In genomic region chr20:17438436-17439039, GRCh38 we compare ENCODE assay signal across 12 cellular contexts.
"Had no signal": no experiment of that assay in that cellular context is flagged by ENCODE, and none has a peak within 500 bp of the region (broad histone marks: within the 10 kb centered on the region; RNA-seq: fewer than 3 reads in every experiment).

No MANE protein-coding gene starts in this region.

- ATAC-seq: activated CD4-positive, alpha-beta T cell treated with anti-CD3 and anti-CD28 coated beads for 36 hours; activated CD8-positive, alpha-beta memory T cell treated with anti-CD3 and anti-CD28 coated beads, Interleukin-2, amount 10 ng/mL, durations not matched to agents 7 days and 5 days; sciatic nerve; stimulated activated naive CD8-positive, alpha-beta T cell treated with anti-CD3 and anti-CD28 coated beads, Interleukin-15, Interleukin-2, amounts not matched to agents 100 U/mL and 50 U/mL, for 24 hours had no signal

- H3K4me3 Mint-ChIP-seq: activated CD4-positive, alpha-beta memory T cell treated with anti-CD3 and anti-CD28 coated beads for 36 hours; activated CD4-positive, alpha-beta T cell treated with anti-CD3 and anti-CD28 coated beads for 36 hours; activated CD8-positive, alpha-beta memory T cell treated with anti-CD3 and anti-CD28 coated beads, Interleukin-2, amount 10 ng/mL, durations not matched to agents 7 days and 5 days; activated naive CD4-positive, alpha-beta T cell treated with anti-CD3 and anti-CD28 coated beads, Interleukin-2, amount 10 ng/mL, durations not matched to agents 7 days and 5 days; activated T-cell treated with anti-CD3 and anti-CD28 coated beads, Interleukin-2, amount 50 U/mL, for 24 hours; nephron progenitor cell; type B pancreatic cell had no signal

- DNase-seq: activated CD4-positive, alpha-beta memory T cell treated with anti-CD3 and anti-CD28 coated beads for 36 hours; activated CD4-positive, alpha-beta T cell treated with anti-CD3 and anti-CD28 coated beads for 36 hours; activated CD8-positive, alpha-beta memory T cell treated with anti-CD3 and anti-CD28 coated beads, Interleukin-2, amount 10 ng/mL, durations not matched to agents 7 days and 5 days; activated naive CD4-positive, alpha-beta T cell treated with anti-CD3 and anti-CD28 coated beads, Interleukin-2, amount 10 ng/mL, durations not matched to agents 7 days and 5 days; activated T-cell treated with anti-CD3 and anti-CD28 coated beads, Interleukin-2, amount 50 U/mL, for 24 hours; caudate nucleus; glutamatergic neuron; hypothalamus; nephron progenitor cell; stimulated activated naive CD8-positive, alpha-beta T cell treated with anti-CD3 and anti-CD28 coated beads, Interleukin-15, Interleukin-2, amounts not matched to agents 100 U/mL and 50 U/mL, for 24 hours had no signal

- H3K9me3 Mint-ChIP-seq: activated T-cell treated with anti-CD3 and anti-CD28 coated beads, Interleukin-2, amount 50 U/mL, for 24 hours; type B pancreatic cell had no signal

- H3K4me1 Mint-ChIP-seq: activated CD4-positive, alpha-beta T cell treated with anti-CD3 and anti-CD28 coated beads for 36 hours; activated CD8-positive, alpha-beta memory T cell treated with anti-CD3 and anti-CD28 coated beads, Interleukin-2, amount 10 ng/mL, durations not matched to agents 7 days and 5 days; activated naive CD4-positive, alpha-beta T cell treated with anti-CD3 and anti-CD28 coated beads, Interleukin-2, amount 10 ng/mL, durations not matched to agents 7 days and 5 days; nephron progenitor cell had no signal

- H3K27ac Mint-ChIP-seq: activated CD4-positive, alpha-beta memory T cell treated with anti-CD3 and anti-CD28 coated beads for 36 hours; activated CD4-positive, alpha-beta T cell treated with anti-CD3 and anti-CD28 coated beads for 36 hours; activated CD8-positive, alpha-beta memory T cell treated with anti-CD3 and anti-CD28 coated beads, Interleukin-2, amount 10 ng/mL, durations not matched to agents 7 days and 5 days; activated naive CD4-positive, alpha-beta T cell treated with anti-CD3 and anti-CD28 coated beads, Interleukin-2, amount 10 ng/mL, durations not matched to agents 7 days and 5 days; activated T-cell treated with anti-CD3 and anti-CD28 coated beads, Interleukin-2, amount 50 U/mL, for 24 hours; type B pancreatic cell had no signal

- H3K36me3 Mint-ChIP-seq: activated CD4-positive, alpha-beta memory T cell treated with anti-CD3 and anti-CD28 coated beads for 36 hours; activated CD8-positive, alpha-beta memory T cell treated with anti-CD3 and anti-CD28 coated beads, Interleukin-2, amount 10 ng/mL, durations not matched to agents 7 days and 5 days; activated naive CD4-positive, alpha-beta T cell treated with anti-CD3 and anti-CD28 coated beads, Interleukin-2, amount 10 ng/mL, durations not matched to agents 7 days and 5 days; type B pancreatic cell had no signal
